ENCODE assay signal across 24 cellular contexts in genomic region chr11:113552271-113552670, GRCh38.
DNase-seq lines count a peak whose midpoint lies in the region; ATAC-seq, FAIRE-seq and TF ChIP-seq lines count a peak whose summit lies in the region.
"Had no signal": no experiment of that assay in that cellular context is flagged by ENCODE, and none has a peak within 500 bp of the region (broad histone marks: within the 10 kb centered on the region; RNA-seq: fewer than 3 reads in every experiment).

No MANE protein-coding gene starts in this region.

- peak overlapping the region; percentile 50 for H3K27ac Mint-ChIP-seq in chondrocyte (ENCODE audit: unreplicated experiment)
- H3K27ac Mint-ChIP-seq: CD4-positive, alpha-beta T cell had no signal

- peak overlapping the region; percentile 76 for H3K27ac ChIP-seq in SJCRH30
- H3K27ac ChIP-seq in trophoblast cell (ENCODE audit: low read depth, low read length): no peak overlapping the region
- no peak overlapping the region for H3K27ac ChIP-seq in right atrium auricular region
- H3K27ac ChIP-seq: A549; BLaER1 treated with 17β-estradiol and CSF1 and Interleukin-3, amounts not matched to agents 10 nM and 100 nM; PC-9 had no signal

- H2BK5ac ChIP-seq in trophoblast cell (ENCODE audit: low read depth, low read length, poor library complexity): no peak overlapping the region

- H3K9me3 ChIP-seq in SJCRH30 (replicated peaks): no peaks in the 10 kb centered on the region
- no peaks in the 10 kb centered on the region for H3K9me3 ChIP-seq in trophoblast cell (ENCODE audit: insufficient read depth, low read depth, low read length)
- H3K9me3 ChIP-seq in right atrium auricular region: no peaks in the 10 kb centered on the region
- H3K9me3 ChIP-seq: A549; BLaER1 treated with 17β-estradiol and CSF1 and Interleukin-3, amounts not matched to agents 10 nM and 100 nM; SK-N-SH had no signal

- H3K4me1 Mint-ChIP-seq in chondrocyte (ENCODE audit: low read depth): peaks cover 58% of the 10 kb centered on the region

- no peak overlapping the region for H3K14ac ChIP-seq in trophoblast cell (ENCODE audit: low read length)

- WGBS in trophoblast cell (ENCODE audit: extremely low coverage, insufficient coverage, insufficient read length): no CpG with 5 or more reads among the region's 2 CpGs

- peaks cover 23% of the 10 kb centered on the region for H3K79me1 ChIP-seq in trophoblast cell (ENCODE audit: low read length)

- no peak overlapping the region for H4K8ac ChIP-seq in trophoblast cell (ENCODE audit: low read depth, low read length)

- no peaks in the 10 kb centered on the region for H3K27me3 Mint-ChIP-seq in chondrocyte (ENCODE audit: low read depth)

- no peak overlapping the region for H4K12ac ChIP-seq in trophoblast cell (ENCODE audit: low read depth, low read length)

- no peak overlapping the region for H3K4me3 Mint-ChIP-seq in chondrocyte (ENCODE audit: unreplicated experiment)
- H3K4me3 Mint-ChIP-seq: CD4-positive, alpha-beta T cell had no signal

- H3K36me3 Mint-ChIP-seq in chondrocyte (ENCODE audit: low read depth): no peaks in the 10 kb centered on the region

- DNase-seq in HTR-8/SVneo (ENCODE audit: insufficient read length, low spot score) (no peak), SJCRH30 (peak in 1 of 2 experiments; percentile 54), chondrocyte (ENCODE audit: low spot score) (no peak), trophoblast cell (no peak), right atrium auricular region (ENCODE audit: low spot score) (no peak)
- DNase-seq in effector CD4-positive, alpha-beta T cell: no peak
- DNase-seq: AML-193; CD4-positive, alpha-beta T cell; DMS53; H7; KBM-7; MM.1S; NCI-H2029; NCI-H446 treated with DMSO at 0.1 percent for 48 hours; NCI-H82; NK-92 treated with Interleukin-12 subunit alpha and Interleukin-12 subunit beta, amount 100 ng/mL, for 24 hours; PC-9; SHP77; SK-N-SH; SW 1271 had no signal

- H3K23ac ChIP-seq in trophoblast cell (ENCODE audit: low read length): no peak overlapping the region

- H3K4me3 ChIP-seq in SJCRH30 (no peak overlapping the region), trophoblast cell (ENCODE audit: low read depth, low read length) (no peak overlapping the region), right atrium auricular region (no peak overlapping the region)
- H3K4me3 ChIP-seq: A549; BLaER1 treated with 17β-estradiol and CSF1 and Interleukin-3, amounts not matched to agents 10 nM and 100 nM; PC-9 had no signal

- TF ChIP-seq CTCF in chondrocyte (IDR thresholded peaks at IDR 0.05) (no peak), right atrium auricular region (IDR thresholded peaks at IDR 0.05) (no peak)

- H3K4ac ChIP-seq in trophoblast cell (ENCODE audit: low read depth, low read length): no peak overlapping the region

- H3K79me2 ChIP-seq in trophoblast cell (ENCODE audit: control insufficient read depth, insufficient read depth, low read length, poor library complexity): peaks cover 1% of the 10 kb centered on the region

- FAIRE-seq in HTR-8/SVneo (lab: Jason Lieb, UNC): peak; percentile 20
- FAIRE-seq: A549, HepG2 had no signal

- H2BK12ac ChIP-seq in trophoblast cell (ENCODE audit: low read length): no peak overlapping the region

- H3K4me2 ChIP-seq in trophoblast cell (ENCODE audit: low read length): no peak overlapping the region
- H3K4me2 ChIP-seq: A549, PC-9, SK-N-SH had no signal

- H3K4me1 ChIP-seq in SJCRH30 (peaks cover 43% of the 10 kb centered on the region), trophoblast cell (ENCODE audit: control insufficient read depth in 1 of 2, insufficient read depth in 2 of 2, low read length in 2 of 2) (peaks cover 25 to 30% of the 10 kb centered on the region in 2 experiments), right atrium auricular region (no peaks in the 10 kb centered on the region)

- H3K36me3 ChIP-seq in SJCRH30 (no peaks in the 10 kb centered on the region), trophoblast cell (ENCODE audit: control insufficient read depth in 1 of 2, insufficient read depth in 2 of 2, low read length in 2 of 2) (no peaks in the 10 kb centered on the region), right atrium auricular region (no peaks in the 10 kb centered on the region)
- H3K36me3 ChIP-seq: BLaER1 treated with 17β-estradiol and CSF1 and Interleukin-3, amounts not matched to agents 10 nM and 100 nM had no signal

- peak overlapping the region; percentile 44 for H2BK120ac ChIP-seq in trophoblast cell (ENCODE audit: insufficient read depth, low read length, poor library complexity)

- no peak overlapping the region for H3K9ac ChIP-seq in trophoblast cell (ENCODE audit: low read length)
- H3K9ac ChIP-seq: BLaER1 treated with 17β-estradiol and CSF1 and Interleukin-3, amounts not matched to agents 10 nM and 100 nM; SK-N-SH had no signal

- H2AFZ ChIP-seq in trophoblast cell (ENCODE audit: insufficient read depth, low read length, poor library complexity): no peak overlapping the region
- H2AFZ ChIP-seq: PC-9 had no signal

- H3K27me3 ChIP-seq in SJCRH30 (no peaks in the 10 kb centered on the region), trophoblast cell (ENCODE audit: insufficient read depth, low read length) (no peaks in the 10 kb centered on the region), right atrium auricular region (no peaks in the 10 kb centered on the region)
- H3K27me3 ChIP-seq: BLaER1 treated with 17β-estradiol and CSF1 and Interleukin-3, amounts not matched to agents 10 nM and 100 nM had no signal

- no peak overlapping the region for H2AK5ac ChIP-seq in trophoblast cell (ENCODE audit: low read length)

- ATAC-seq in activated CD4-positive, CD25-positive, alpha-beta regulatory T cell treated with anti-CD3 and anti-CD28 coated beads, Interleukin-2, amount 50 U/mL, for 24 hours: no peak
- ATAC-seq: A549, HepG2 had no signal

- H3K18ac ChIP-seq in trophoblast cell (ENCODE audit: low read length): no peak overlapping the region

- no peak overlapping the region for H4K91ac ChIP-seq in trophoblast cell (ENCODE audit: low read depth, low read length)

- no peaks in the 10 kb centered on the region for H3K9me3 Mint-ChIP-seq in chondrocyte (ENCODE audit: low read depth)
- H3K9me3 Mint-ChIP-seq: CD4-positive, alpha-beta T cell had no signal
